15 cellular contexts compared by ENCODE assay signal in the genomic region with DNA sequence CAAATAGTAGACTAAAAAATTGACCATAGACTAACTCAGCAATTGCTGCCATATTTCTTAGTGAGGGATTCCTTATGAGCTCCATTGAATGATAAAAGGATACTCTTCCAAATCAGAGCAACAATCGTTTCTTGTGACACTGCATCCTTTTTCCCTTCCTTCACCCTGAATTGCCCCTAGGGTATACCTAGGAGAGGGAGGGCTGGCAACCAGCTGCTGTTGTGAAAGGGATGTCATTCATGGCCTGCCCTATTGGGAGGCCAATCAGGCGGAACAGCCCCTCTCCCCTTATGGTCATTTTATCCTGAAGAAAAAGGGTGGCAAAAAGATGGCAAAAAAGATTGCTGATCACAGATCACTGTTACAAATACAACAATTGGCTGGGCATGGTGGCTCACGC.
"Had no signal": no experiment of that assay in that cellular context is flagged by ENCODE, and none has a peak within 500 bp of the region (broad histone marks: within the 10 kb centered on the region; RNA-seq: fewer than 3 reads in every experiment).

No MANE protein-coding gene starts in this region.

- H3K27me3 ChIP-seq: ascending aorta, brain microvascular endothelial cell, esophagus muscularis mucosa, upper lobe of left lung had no signal

- DNase-seq: activated CD4-positive, alpha-beta T cell treated with anti-CD3 and anti-CD28 coated beads for 1 hour; activated gamma-delta T cell treated with Interleukin-2 at 50 U/mL for 16 hours; activated T-cell treated with anti-CD3 and anti-CD28 coated beads, Interleukin-2, amount 50 U/mL, for 1 hour; brain microvascular endothelial cell; central memory CD4-positive, alpha-beta T cell; hypothalamus; left ventricle myocardium superior; stimulated activated CD4-positive, alpha-beta T cell treated with anti-CD3 and anti-CD28 coated beads, Interleukin-4, amount 100 ng/mL, for 1 hour; stimulated activated naive CD4-positive, alpha-beta T cell; upper lobe of left lung; WERI-Rb-1 had no signal

- H3K36me3 ChIP-seq: ascending aorta, brain microvascular endothelial cell, esophagus muscularis mucosa, thoracic aorta, upper lobe of left lung, WERI-Rb-1 had no signal

- H3K9me3 ChIP-seq: ascending aorta, esophagus muscularis mucosa, thoracic aorta, upper lobe of left lung had no signal

- ATAC-seq: left ventricle myocardium superior; natural killer cell treated with Interleukin-12 subunit alpha and Interleukin-12 subunit beta and Interleukin-15 and Interleukin-18, amount 100 ng/mL, for 72 hours had no signal

- H3K4me3 ChIP-seq: ascending aorta, esophagus muscularis mucosa, thoracic aorta, upper lobe of left lung had no signal

- H3K27ac ChIP-seq: ascending aorta, brain microvascular endothelial cell, esophagus muscularis mucosa, thoracic aorta, upper lobe of left lung, WERI-Rb-1 had no signal
